ENCODE assay signal across 13 cellular contexts in genomic region chr20:37989601-37990001, GRCh38. TPM values are rescaled to one million over a fixed set of nuclear protein-coding genes. Genes with fewer than 3 reads are reported as not detected.
DNase-seq lines count a peak whose midpoint lies in the region; ATAC-seq and TF ChIP-seq lines count a peak whose summit lies in the region.
"Had no signal": no experiment of that assay in that cellular context is flagged by ENCODE, and none has a peak within 500 bp of the region (broad histone marks: within the 10 kb centered on the region; RNA-seq: fewer than 3 reads in every experiment).

No MANE protein-coding gene starts in this region.

- peaks cover 16 to 17% of the 10 kb centered on the region in 2 donors for H3K4me1 ChIP-seq in lung (ENCODE audit: control insufficient read depth in 2 of 2, insufficient read depth in 2 of 2, low read length in 2 of 2)

- H3K27ac ChIP-seq in C4-2B = peak overlapping the region; percentile 45
- H3K27ac ChIP-seq in lung (ENCODE audit: low read depth in 1 of 2, low read length in 1 of 2) = peak overlapping the region; percentile 3 to 89

- no peaks in the 10 kb centered on the region for H3K27me3 Mint-ChIP-seq in MCF 10A (ENCODE audit: insufficient read depth, unreplicated experiment)
- H3K27me3 Mint-ChIP-seq: activated B cell treated with CpG ODN at 0.5 μM for 24 hours had no signal

- POLR2A ChIA-PET in MCF 10A (lab: Yijun Ruan, JAX) = interaction anchor here (0.7 to 0.9 kb wide), 2 partner anchors 44 to 79 kb away, joined by 3 read pairs; partner anchors contain the start of genes RPRD1B and TTI1

- intact Hi-C loops in MCF 10A (cut with micrococcal nuclease) = loop anchor here (5.0 kb wide), 1 partner anchor 43 kb away; the partner anchor contains the start of genes RPRD1B and TTI1

- CTCF ChIA-PET in MCF 10A (lab: Yijun Ruan, JAX) = interaction anchor here (0.6 to 4.2 kb wide), 4 partner anchors 44 to 425 kb away, joined by 3 to 14 read pairs (median 5); partner anchors contain the start of genes RPRD1B and TTI1

- no TSS peak for BruUV-seq in MCF 10A (replicated peaks; lab: Mats Ljungman, UMichigan)

- peaks cover 19% of the 10 kb centered on the region for H3K36me3 Mint-ChIP-seq in MCF 10A (ENCODE audit: insufficient read depth, unreplicated experiment)

- H3K9me3 ChIP-seq in lung (ENCODE audit: control insufficient read depth in 2 of 2, insufficient read depth in 1 of 2, low read length in 1 of 2) = no peaks in the 10 kb centered on the region

- peaks cover 0 to 10% of the 10 kb centered on the region in 2 donors for H3K36me3 ChIP-seq in lung (ENCODE audit: control insufficient read depth in 2 of 2, insufficient read depth in 2 of 2, low read length in 2 of 2)

- no peak for TF ChIP-seq CTCF in C4-2B (conservative IDR thresholded peaks at IDR 0.05)
- TF ChIP-seq CTCF in LNCaP clone FGC (IDR thresholded peaks at IDR 0.05; ENCODE audit: control insufficient read depth, extremely low read depth, insufficient read depth) = no peak
- TF ChIP-seq CTCF in MCF 10A (IDR thresholded peaks at IDR 0.05; ENCODE audit: unreplicated experiment) = no peak
- no peak for TF ChIP-seq CTCF in lung (IDR thresholded peaks at IDR 0.05; ENCODE audit: control extremely low read depth, extremely low read depth)

- H3K27ac Mint-ChIP-seq in MCF 10A (ENCODE audit: low read depth, unreplicated experiment) = peak overlapping the region; percentile 83
- H3K27ac Mint-ChIP-seq: activated B cell treated with CpG ODN at 0.5 μM for 24 hours had no signal

- H3K4me3 ChIP-seq in LNCaP clone FGC (ENCODE audit: low read depth, low read length) = no peak overlapping the region
- no peak overlapping the region for H3K4me3 ChIP-seq in lung
- H3K4me3 ChIP-seq: coronary artery had no signal

- ATAC-seq in lung (ENCODE audit: insufficient read depth, low FRiP score) (no peak), HG03442 (IDR thresholded peaks at IDR 0.05; ENCODE audit: unreplicated experiment) (no peak)

- WGBS in lung, 2 donors = 38 to 60% methylated on average over 5 of the region's 5 CpGs

- DNase-seq in LNCaP clone FGC (ENCODE audit: low read depth) = peak; percentile 68
- DNase-seq in MCF 10A (ENCODE audit: unreplicated experiment) = no peak
- DNase-seq in lung (ENCODE audit: low spot score) = peak; percentile 76
- DNase-seq in GM03348 (ENCODE audit: low spot score) = no peak
- DNase-seq in NCI-H146 treated with DMSO at 0.1 percent for 48 hours (lab: John Stamatoyannopoulos, UW; ENCODE audit: unreplicated experiment) = no peak
- no peak for DNase-seq in activated T-cell treated with anti-CD3 and anti-CD28 coated beads, Interleukin-2, amount 50 U/mL, for 48 hours
- DNase-seq: activated B cell treated with CpG ODN at 0.5 μM for 24 hours; EL; NCI-H226; stimulated activated CD4-positive, alpha-beta T cell treated with anti-CD3 and anti-CD28 coated beads, Interleukin-4, amount 100 ng/mL, for 1 hour had no signal

- no peaks in the 10 kb centered on the region for H3K27me3 ChIP-seq in lung (ENCODE audit: control insufficient read depth, insufficient read depth)

- peak overlapping the region; percentile 21 for H3K4me3 Mint-ChIP-seq in MCF 10A (ENCODE audit: unreplicated experiment)
- H3K4me3 Mint-ChIP-seq: activated B cell treated with CpG ODN at 0.5 μM for 24 hours had no signal

- no peaks in the 10 kb centered on the region for H3K9me3 Mint-ChIP-seq in MCF 10A (ENCODE audit: unreplicated experiment)
- H3K9me3 Mint-ChIP-seq: activated B cell treated with CpG ODN at 0.5 μM for 24 hours had no signal

- H3K4me1 Mint-ChIP-seq in MCF 10A (ENCODE audit: insufficient read depth, unreplicated experiment) = peaks cover 69% of the 10 kb centered on the region

RNA-seq across cellular contexts. Expression of gene TTI1, which starts 43.7 kb away (rescaled TPM):
- total RNA-seq in MCF 10A (2022) = 17.1 and 18.3 TPM in 2 replicates
- total RNA-seq in lung = 10 to 100 TPM; 18.0 to 33.8 TPM
- 10 to 100 TPM in 1 of 2 donors, 1 to 10 TPM in 1; 6.7 to 13.0 TPM for polyA plus RNA-seq in lung

RNA-seq across cellular contexts. Expression of gene RPRD1B, which starts 43.9 kb away (rescaled TPM):
- 42.6 and 53.0 TPM in 2 replicates for total RNA-seq in MCF 10A (2022)
- total RNA-seq in lung = 10 to 100 TPM; 32.8 to 58.6 TPM
- polyA plus RNA-seq in lung = 10 to 100 TPM in 1 of 2 donors, 1 to 10 TPM in 1; 6.8 to 20.4 TPM

Comparison
In these comparisons a context has a peak if more than half of its experiments do, and no peak if none do; other contexts are left out.
1. DNase-seq: peak in LNCaP clone FGC (single experiment) and lung (single experiment); none in MCF 10A (single experiment), GM03348 (single experiment), NCI-H146 treated with DMSO at 0.1 percent for 48 hours (single experiment) and activated T-cell treated with anti-CD3 and anti-CD28 coated beads, Interleukin-2, amount 50 U/mL, for 48 hours (0 of 2).